ENCODE assay signal across 1 cellular context in the genomic region with DNA sequence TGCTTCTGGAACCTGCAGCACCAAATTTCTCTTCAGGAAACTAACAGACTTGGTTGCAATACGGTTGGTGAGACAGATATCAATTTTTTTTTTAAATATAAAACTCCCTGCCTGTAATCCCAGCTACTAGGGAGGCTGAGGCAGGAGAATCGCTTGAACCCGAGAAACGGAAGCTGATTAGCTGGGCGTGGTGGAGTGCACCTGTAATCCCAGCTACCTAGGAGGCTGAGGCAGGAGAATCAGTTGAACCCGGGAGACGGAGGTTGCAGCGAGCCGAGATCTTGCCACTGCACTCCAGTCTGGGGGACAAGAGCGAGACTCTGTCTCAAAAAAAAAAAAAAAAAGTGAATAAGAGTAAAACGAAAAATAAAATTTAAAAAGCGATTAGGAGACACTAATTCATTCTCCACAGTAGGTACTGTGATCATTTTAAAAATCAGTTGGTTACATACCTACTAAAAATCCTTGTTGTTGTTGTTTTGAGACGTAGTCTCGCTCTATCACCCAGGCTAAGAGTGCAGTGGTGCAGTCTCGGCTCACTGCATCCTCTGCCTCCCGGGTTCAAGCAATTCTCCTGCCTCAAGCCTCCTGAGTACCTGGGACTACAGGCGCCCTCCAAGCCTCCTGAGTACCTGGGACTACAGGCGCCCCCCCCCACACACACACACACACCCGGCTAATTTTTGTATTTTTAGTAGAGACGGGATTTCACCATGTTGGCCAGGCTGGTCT.
TF ChIP-seq lines count a peak whose summit lies in the region.

No MANE protein-coding gene starts in this region.

TF ChIP-seq in liver, 16 proteins besides CTCF, POLR2A, EP300 and RAD21:
- TF ChIP-seq EGR1 (IDR thresholded peaks at IDR 0.05; ENCODE audit: low read depth in 2 of 2): no peak
- TF ChIP-seq, protein P1, sequence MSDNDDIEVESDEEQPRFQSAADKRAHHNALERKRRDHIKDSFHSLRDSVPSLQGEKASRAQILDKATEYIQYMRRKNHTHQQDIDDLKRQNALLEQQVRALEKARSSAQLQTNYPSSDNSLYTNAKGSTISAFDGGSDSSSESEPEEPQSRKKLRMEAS (IDR thresholded peaks at IDR 0.05): no peak
- TF ChIP-seq, protein P2, sequence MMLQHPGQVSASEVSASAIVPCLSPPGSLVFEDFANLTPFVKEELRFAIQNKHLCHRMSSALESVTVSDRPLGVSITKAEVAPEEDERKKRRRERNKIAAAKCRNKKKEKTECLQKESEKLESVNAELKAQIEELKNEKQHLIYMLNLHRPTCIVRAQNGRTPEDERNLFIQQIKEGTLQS (IDR thresholded peaks at IDR 0.05): no peak
- no peak for TF ChIP-seq NR2F2 (IDR thresholded peaks at IDR 0.05)
- no peak for TF ChIP-seq FOXA1 (IDR thresholded peaks at IDR 0.05)
- TF ChIP-seq ZBTB33 (IDR thresholded peaks at IDR 0.05): no peak
- TF ChIP-seq RXRA (IDR thresholded peaks at IDR 0.05): no peak
- TF ChIP-seq HNF4G (IDR thresholded peaks at IDR 0.05): no peak
- TF ChIP-seq HNF4A (conservative IDR thresholded peaks at IDR 0.05): no peak
- no peak for TF ChIP-seq FOXA2 (IDR thresholded peaks at IDR 0.05)
- no peak for TF ChIP-seq YY1 (IDR thresholded peaks at IDR 0.05)
- no peak for TF ChIP-seq REST (IDR thresholded peaks at IDR 0.05)
- no peak for TF ChIP-seq JUND (IDR thresholded peaks at IDR 0.05)
- TF ChIP-seq GABPA (IDR thresholded peaks at IDR 0.05 in 1 of 2, conservative IDR thresholded peaks at IDR 0.05 in 1 of 2): no peak
- TF ChIP-seq SP1 (IDR thresholded peaks at IDR 0.05): no peak
